Comparison of ENCODE assay signal across 2 cellular contexts in the genomic region with DNA sequence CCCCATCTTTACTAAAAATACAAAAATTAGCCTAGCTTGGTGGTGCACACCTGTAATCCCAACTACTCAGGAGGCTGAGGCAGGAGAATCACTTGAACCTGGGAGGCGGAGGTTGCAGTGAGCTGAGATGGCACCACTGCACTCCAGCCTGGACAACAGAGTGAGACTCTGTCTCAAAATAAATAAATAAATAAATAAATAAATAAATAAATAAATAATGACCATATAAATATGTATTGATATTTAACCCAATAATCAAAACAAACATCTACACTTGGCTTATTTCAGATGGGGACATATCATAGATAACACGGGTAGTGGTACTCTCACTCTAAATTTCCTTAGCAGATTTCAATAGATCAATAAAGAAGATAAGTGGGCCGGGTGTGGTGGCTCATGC.
DNase-seq lines count a peak whose midpoint lies in the region; ATAC-seq, FAIRE-seq and TF ChIP-seq lines count a peak whose summit lies in the region.
"Not testable (repeated sequence)": the region's sequence is repeated elsewhere in the genome, so short reads cannot be mapped to it uniquely, and the experiment has no call there.

No MANE protein-coding gene starts in this region.

- 35% methylated on average over 3 of the region's 3 CpGs for WGBS in A549 (ENCODE audit: missing lambda C conversion rate)

- H3K4me1 ChIP-seq in A549; HEK293 (ENCODE audit: control insufficient read depth, insufficient read depth, low read length): not testable (repeated sequence)

- not testable (repeated sequence) for TF ChIP-seq POLR2A in A549 (IDR thresholded peaks at IDR 0.05; ENCODE audit: low read length)

- not testable (repeated sequence) for H3K9me3 ChIP-seq in A549; HEK293 (ENCODE audit: control insufficient read depth, insufficient read depth, low read depth, low read length)

- TF ChIP-seq EP300 in A549 (IDR thresholded peaks at IDR 0.05) = not testable (repeated sequence)

- H3K4me2 ChIP-seq in A549 = not testable (repeated sequence)

- FAIRE-seq in A549 (lab: Jason Lieb, UNC) = not testable (repeated sequence)

- POLR2A ChIA-PET in A549 (lab: Yijun Ruan, JAX); HEK293 (lab: Yijun Ruan, JAX): not testable (repeated sequence)

- CTCF ChIA-PET in A549 (lab: Yijun Ruan, JAX); HEK293 (lab: Yijun Ruan, JAX): not testable (repeated sequence)

- H3K36me3 ChIP-seq in HEK293 (ENCODE audit: control insufficient read depth in 2 of 2, insufficient read depth in 1 of 2, low read length in 2 of 2) = not testable (repeated sequence)

- not testable (repeated sequence) for DNase-seq in A549 (ENCODE audit: low read depth in 1 of 2, low spot score in 1 of 2)

- not testable (repeated sequence) for H3K27ac ChIP-seq in A549; HEK293 (ENCODE audit: extremely low read depth, low read depth, low read length)

- TF ChIP-seq RAD21 in A549 (conservative IDR thresholded peaks at IDR 0.05 in 1 of 2, IDR thresholded peaks at IDR 0.05 in 1 of 2) = not testable (repeated sequence)

- TF ChIP-seq CTCF in A549 (IDR thresholded peaks at IDR 0.05); HEK293 (tag by site-specific recombination; IDR thresholded peaks at IDR 0.05): not testable (repeated sequence)

- ATAC-seq in A549 = not testable (repeated sequence)

- not testable (repeated sequence) for H3K4me3 ChIP-seq in A549; HEK293 (ENCODE audit: low read depth, low read length)

TF ChIP-seq in A549, 52 proteins besides CTCF, POLR2A, EP300 and RAD21:
- peak; percentile 75 for TF ChIP-seq ZC3H11A (IDR thresholded peaks at IDR 0.05)

TF ChIP-seq in HEK293, 187 proteins besides CTCF, POLR2A, EP300 and RAD21:
- TF ChIP-seq ZNF394 (tag by site-specific recombination; IDR thresholded peaks at IDR 0.05; ENCODE audit: borderline replicate concordance) (peak; percentile 55; the same call in 1 of the 2 replicates), ZBTB8A (tag by site-specific recombination; IDR thresholded peaks at IDR 0.05) (peak; percentile 31; the same call in 1 of the 2 replicates), ZNF138 (tag by site-specific recombination; IDR thresholded peaks at IDR 0.05; ENCODE audit: borderline replicate concordance) (0 out of 2 replicates have a peak, but pooled peaks have one; percentile 13), ZNF518A (tag by site-specific recombination; conservative IDR thresholded peaks at IDR 0.05; ENCODE audit: low read depth) (peak; percentile 69), ZXDB (tag by site-specific recombination; IDR thresholded peaks at IDR 0.05) (0 out of 2 replicates have a peak, but pooled peaks have one; percentile 19), ZNF426 (tag by site-specific recombination; IDR thresholded peaks at IDR 0.05) (peak; percentile 53), ZNF140 (tag by site-specific recombination; IDR thresholded peaks at IDR 0.05) (peak; percentile 50; the same call in 1 of the 2 replicates), ZNF555 (tag by site-specific recombination; conservative IDR thresholded peaks at IDR 0.05) (peak; percentile 48), ZNF623 (tag by site-specific recombination; IDR thresholded peaks at IDR 0.05) (0 out of 2 replicates have a peak, but pooled peaks have one; percentile 24)
- TF ChIP-seq, protein P1, sequence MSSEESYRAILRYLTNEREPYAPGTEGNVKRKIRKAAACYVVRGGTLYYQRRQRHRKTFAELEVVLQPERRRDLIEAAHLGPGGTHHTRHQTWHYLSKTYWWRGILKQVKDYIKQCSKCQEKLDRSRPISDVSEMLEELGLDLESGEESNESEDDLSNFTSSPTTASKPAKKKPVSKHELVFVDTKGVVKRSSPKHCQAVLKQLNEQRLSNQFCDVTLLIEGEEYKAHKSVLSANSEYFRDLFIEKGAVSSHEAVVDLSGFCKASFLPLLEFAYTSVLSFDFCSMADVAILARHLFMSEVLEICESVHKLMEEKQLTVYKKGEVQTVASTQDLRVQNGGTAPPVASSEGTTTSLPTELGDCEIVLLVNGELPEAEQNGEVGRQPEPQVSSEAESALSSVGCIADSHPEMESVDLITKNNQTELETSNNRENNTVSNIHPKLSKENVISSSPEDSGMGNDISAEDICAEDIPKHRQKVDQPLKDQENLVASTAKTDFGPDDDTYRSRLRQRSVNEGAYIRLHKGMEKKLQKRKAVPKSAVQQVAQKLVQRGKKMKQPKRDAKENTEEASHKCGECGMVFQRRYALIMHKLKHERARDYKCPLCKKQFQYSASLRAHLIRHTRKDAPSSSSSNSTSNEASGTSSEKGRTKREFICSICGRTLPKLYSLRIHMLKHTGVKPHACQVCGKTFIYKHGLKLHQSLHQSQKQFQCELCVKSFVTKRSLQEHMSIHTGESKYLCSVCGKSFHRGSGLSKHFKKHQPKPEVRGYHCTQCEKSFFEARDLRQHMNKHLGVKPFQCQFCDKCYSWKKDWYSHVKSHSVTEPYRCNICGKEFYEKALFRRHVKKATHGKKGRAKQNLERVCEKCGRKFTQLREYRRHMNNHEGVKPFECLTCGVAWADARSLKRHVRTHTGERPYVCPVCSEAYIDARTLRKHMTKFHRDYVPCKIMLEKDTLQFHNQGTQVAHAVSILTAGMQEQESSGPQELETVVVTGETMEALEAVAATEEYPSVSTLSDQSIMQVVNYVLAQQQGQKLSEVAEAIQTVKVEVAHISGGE (tag by site-specific recombination; conservative IDR thresholded peaks at IDR 0.05; ENCODE audit: low read depth) = 0 out of 2 replicates have a peak, but pooled peaks have one; percentile 38
